30 cellular contexts compared by ENCODE assay signal in the genomic region with DNA sequence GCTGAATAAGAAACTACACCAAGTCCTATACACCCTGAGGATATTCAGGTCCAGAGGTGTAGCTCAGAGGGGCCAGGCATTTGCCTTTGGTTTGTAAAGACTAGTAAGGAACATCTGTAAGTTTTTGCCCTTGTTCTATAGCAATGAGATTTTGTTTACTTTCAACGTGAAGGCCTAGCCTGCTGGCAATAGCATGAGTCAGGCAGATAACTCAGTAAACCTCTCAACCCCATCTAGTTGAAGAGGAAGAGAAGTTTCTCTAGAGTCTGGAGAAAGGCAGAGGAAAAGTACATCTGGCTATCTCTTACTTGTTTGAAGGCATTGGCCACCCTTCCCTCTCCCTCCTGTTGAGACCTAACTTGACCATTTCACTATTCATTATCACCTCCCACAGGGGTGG.
"Had no signal": no experiment of that assay in that cellular context is flagged by ENCODE, and none has a peak within 500 bp of the region (broad histone marks: within the 10 kb centered on the region; RNA-seq: fewer than 3 reads in every experiment).

No MANE protein-coding gene starts in this region.

- H3K27me3 Mint-ChIP-seq: stimulated activated naive CD8-positive, alpha-beta T cell treated with anti-CD3 and anti-CD28 coated beads, Interleukin-15, amount 100 ng/mL, for 72 hours had no signal

- H3K27me3 ChIP-seq: left lung, sigmoid colon, suprapubic skin, transverse colon, uterus had no signal

- H3K4me3 Mint-ChIP-seq: endodermal cell; immature natural killer cell; naive thymus-derived CD8-positive, alpha-beta T cell; nephron progenitor cell; stimulated activated naive CD8-positive, alpha-beta T cell treated with anti-CD3 and anti-CD28 coated beads, Interleukin-15, amount 100 ng/mL, for 72 hours had no signal

- H3K4me1 Mint-ChIP-seq: immature natural killer cell; naive thymus-derived CD8-positive, alpha-beta T cell; stimulated activated naive CD8-positive, alpha-beta T cell treated with anti-CD3 and anti-CD28 coated beads, Interleukin-15, amount 100 ng/mL, for 72 hours had no signal

- H3K9me3 Mint-ChIP-seq: stimulated activated naive CD8-positive, alpha-beta T cell treated with anti-CD3 and anti-CD28 coated beads, Interleukin-15, amount 100 ng/mL, for 72 hours had no signal

- H3K4me1 ChIP-seq: left lung, psoas muscle, sigmoid colon, suprapubic skin, transverse colon, upper lobe of right lung, uterus had no signal

- DNase-seq: cerebellar nuclear complex; dorsolateral prefrontal cortex; effector CD8-positive, alpha-beta T cell; endodermal cell; foreskin melanocyte; glutamatergic neuron; heart right ventricle; hypothalamus; immature natural killer cell; left cardiac atrium; left lung; naive thymus-derived CD8-positive, alpha-beta T cell; nephron progenitor cell; nucleus accumbens; psoas muscle; right cardiac atrium; sigmoid colon; small intestine; stimulated activated CD4-positive, alpha-beta T cell treated with anti-CD3 and anti-CD28 coated beads, Interleukin-12 subunit alpha, Interleukin-12 subunit beta, amount 100 ng/mL, for 4 hours; stimulated activated CD4-positive, alpha-beta T cell treated with anti-CD3 and anti-CD28 coated beads, Interleukin-1b, Interleukin-23, amount 100 ng/mL, for 48 hours; stimulated activated CD4-positive, alpha-beta T cell treated with anti-CD3 and anti-CD28 coated beads, Interleukin-4, amount 100 ng/mL, for 1 hour; stimulated activated CD8-positive, alpha-beta memory T cell treated with anti-CD3 and anti-CD28 coated beads, Interleukin-4, amount 100 ng/mL, for 48 hours; stimulated activated naive CD4-positive, alpha-beta T cell; stimulated activated naive CD8-positive, alpha-beta T cell treated with anti-CD3 and anti-CD28 coated beads, Interleukin-15, amount 100 ng/mL, for 72 hours; transverse colon; upper lobe of right lung; uterus had no signal

- H3K36me3 Mint-ChIP-seq: immature natural killer cell had no signal

- ATAC-seq: esophagus mucosa; heart right ventricle; left cardiac atrium; left lung; naive thymus-derived CD8-positive, alpha-beta T cell; psoas muscle; right cardiac atrium; stimulated activated naive CD8-positive, alpha-beta T cell treated with anti-CD3 and anti-CD28 coated beads, Interleukin-15, amount 100 ng/mL, for 72 hours; upper lobe of right lung had no signal

- H3K27ac ChIP-seq: dorsolateral prefrontal cortex, epithelial cell of prostate, heart right ventricle, left lung, psoas muscle, sigmoid colon, suprapubic skin, transverse colon, upper lobe of right lung, uterus had no signal

- H3K36me3 ChIP-seq: heart right ventricle, left lung, sigmoid colon, suprapubic skin, transverse colon, upper lobe of right lung, uterus had no signal

- H3K9me3 ChIP-seq: left lung, sigmoid colon, suprapubic skin, transverse colon, upper lobe of right lung, uterus had no signal

- H3K27ac Mint-ChIP-seq: endodermal cell; immature natural killer cell; naive thymus-derived CD8-positive, alpha-beta T cell; nephron progenitor cell; stimulated activated naive CD8-positive, alpha-beta T cell treated with anti-CD3 and anti-CD28 coated beads, Interleukin-15, amount 100 ng/mL, for 72 hours had no signal

- H3K4me3 ChIP-seq: dorsolateral prefrontal cortex, heart right ventricle, left lung, psoas muscle, sigmoid colon, suprapubic skin, transverse colon, upper lobe of right lung, uterus had no signal
